Comparison of ENCODE assay signal across 9 cellular contexts in the genomic region with DNA sequence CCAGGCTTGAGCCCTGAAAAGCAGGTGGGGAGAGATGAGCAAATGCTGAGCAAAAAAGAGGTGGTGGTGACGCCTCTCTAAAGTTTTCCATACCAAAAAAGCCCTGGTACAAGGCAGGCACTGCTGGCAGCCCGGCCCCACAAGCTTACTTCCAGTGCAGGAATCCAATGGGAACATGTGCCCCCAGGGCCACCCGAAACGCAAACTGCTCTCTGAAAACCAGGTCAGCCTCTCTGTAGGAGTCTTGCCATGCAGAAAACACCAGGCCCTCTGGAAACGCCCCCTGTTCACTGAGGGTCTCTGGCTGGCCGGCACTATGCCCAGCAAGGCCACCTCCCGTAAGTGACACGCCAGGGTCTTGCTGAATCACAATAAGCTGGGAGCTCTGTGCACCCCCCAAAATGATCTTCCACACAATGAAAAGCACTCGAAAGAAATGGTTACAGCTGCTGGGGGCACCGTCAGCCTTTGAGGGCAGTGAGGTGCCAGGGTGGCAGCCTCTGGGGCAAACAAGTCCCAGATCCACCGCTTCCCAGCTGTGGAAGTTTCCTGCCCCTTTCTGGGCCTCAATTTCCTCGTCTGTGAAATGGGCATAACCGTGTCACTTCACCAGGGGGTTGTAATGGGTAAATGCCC.
DNase-seq lines count a peak whose midpoint lies in the region; ATAC-seq, FAIRE-seq and TF ChIP-seq lines count a peak whose summit lies in the region.
"Had no signal": no experiment of that assay in that cellular context is flagged by ENCODE, and none has a peak within 500 bp of the region (broad histone marks: within the 10 kb centered on the region; RNA-seq: fewer than 3 reads in every experiment).

No MANE protein-coding gene starts in this region.

- peak overlapping the region; percentile 37 for H3K27ac ChIP-seq in RWPE2 (ENCODE audit: poor library complexity, severe bottlenecking)
- H3K27ac ChIP-seq in kidney (ENCODE audit: low read depth in 2 of 2, low read length in 2 of 2) = peak overlapping the region; percentile 29 to 63
- H3K27ac ChIP-seq: epithelial cell of prostate had no signal

- H3K4me1 ChIP-seq in RWPE2 (ENCODE audit: insufficient read depth, poor library complexity, severe bottlenecking) = peaks cover 40% of the 10 kb centered on the region
- H3K4me1 ChIP-seq in kidney (ENCODE audit: control insufficient read depth in 1 of 2, insufficient read depth in 1 of 2, low read depth in 1 of 2, low read length in 2 of 2) = peaks cover 41 to 76% of the 10 kb centered on the region in 2 donors

- no peak overlapping the region for H3K9ac ChIP-seq in kidney (ENCODE audit: low read length in 2 of 2)

- TF ChIP-seq CTCF in RWPE2 (IDR thresholded peaks at IDR 0.05; ENCODE audit: poor library complexity, severe bottlenecking) (no peak), kidney (IDR thresholded peaks at IDR 0.05; ENCODE audit: borderline replicate concordance, extremely low read depth, insufficient read depth) (no peak), omental fat pad (IDR thresholded peaks at IDR 0.05) (no peak)

- DNase-seq in activated CD4-positive, CD25-positive, alpha-beta regulatory T cell treated with anti-CD3 and anti-CD28 coated beads, Interleukin-2, amount 50 U/mL, for 72 hours = peak; percentile 28
- no peak for DNase-seq in activated CD4-positive, CD25-positive, alpha-beta regulatory T cell (lab: John Stamatoyannopoulos, UW)
- no peak for DNase-seq in RWPE2 (ENCODE audit: low spot score)
- no peak for DNase-seq in kidney
- DNase-seq in stimulated activated effector memory CD8-positive, alpha-beta T cell treated with anti-CD3 and anti-CD28 coated beads, Interleukin-12 subunit alpha, Interleukin-12 subunit beta, amount 100 ng/mL, for 72 hours (ENCODE audit: low spot score in 2 of 2) = no peak
- DNase-seq in kidney tubule cell (ENCODE audit: low spot score) = no peak
- no peak for DNase-seq in omental fat pad (ENCODE audit: low spot score)

- H3K27me3 ChIP-seq in RWPE2 (ENCODE audit: insufficient read depth, poor library complexity, severe bottlenecking) = no peaks in the 10 kb centered on the region

- peaks cover 77% of the 10 kb centered on the region for H3K4me1 Mint-ChIP-seq in stimulated activated effector memory CD8-positive, alpha-beta T cell treated with anti-CD3 and anti-CD28 coated beads, Interleukin-12 subunit alpha, Interleukin-12 subunit beta, amount 100 ng/mL, for 72 hours

- H3K4me3 ChIP-seq in RWPE2 (ENCODE audit: severe bottlenecking) (no peak overlapping the region), kidney (ENCODE audit: low read length in 2 of 2) (no peak overlapping the region)

- FAIRE-seq in kidney (lab: Jason Lieb, UNC) = no peak

- H3K36me3 Mint-ChIP-seq in stimulated activated effector memory CD8-positive, alpha-beta T cell treated with anti-CD3 and anti-CD28 coated beads, Interleukin-12 subunit alpha, Interleukin-12 subunit beta, amount 100 ng/mL, for 72 hours = peaks cover 16% of the 10 kb centered on the region

- no peaks in the 10 kb centered on the region for H3K9me3 ChIP-seq in RWPE2 (ENCODE audit: severe bottlenecking)
- H3K9me3 ChIP-seq in kidney (ENCODE audit: control insufficient read depth in 1 of 2, low read length in 2 of 2) = no peaks in the 10 kb centered on the region

- H3K9me3 Mint-ChIP-seq in stimulated activated effector memory CD8-positive, alpha-beta T cell treated with anti-CD3 and anti-CD28 coated beads, Interleukin-12 subunit alpha, Interleukin-12 subunit beta, amount 100 ng/mL, for 72 hours = no peaks in the 10 kb centered on the region

- H3K4me3 Mint-ChIP-seq in stimulated activated effector memory CD8-positive, alpha-beta T cell treated with anti-CD3 and anti-CD28 coated beads, Interleukin-12 subunit alpha, Interleukin-12 subunit beta, amount 100 ng/mL, for 72 hours = no peak overlapping the region

- no peak for ATAC-seq in RWPE2 (ENCODE audit: low read depth)
- no peak for ATAC-seq in stimulated activated effector memory CD8-positive, alpha-beta T cell treated with anti-CD3 and anti-CD28 coated beads, Interleukin-12 subunit alpha, Interleukin-12 subunit beta, amount 100 ng/mL, for 72 hours
- ATAC-seq in omental fat pad (ENCODE audit: low FRiP score) = no peak
- no peak for ATAC-seq in HG02852 (IDR thresholded peaks at IDR 0.05; ENCODE audit: unreplicated experiment)

- H3K36me3 ChIP-seq in RWPE2 (ENCODE audit: low read depth) (no peaks in the 10 kb centered on the region), kidney (ENCODE audit: control insufficient read depth in 1 of 2, insufficient read depth in 2 of 2, low read length in 2 of 2) (no peaks in the 10 kb centered on the region)

- H3K27ac Mint-ChIP-seq in stimulated activated effector memory CD8-positive, alpha-beta T cell treated with anti-CD3 and anti-CD28 coated beads, Interleukin-12 subunit alpha, Interleukin-12 subunit beta, amount 100 ng/mL, for 72 hours = peak overlapping the region; percentile 40

- intact Hi-C loops in kidney (cut with DNase I) = no loop called here
